ENCODE assay signal across 1 cellular context in the genomic region with DNA sequence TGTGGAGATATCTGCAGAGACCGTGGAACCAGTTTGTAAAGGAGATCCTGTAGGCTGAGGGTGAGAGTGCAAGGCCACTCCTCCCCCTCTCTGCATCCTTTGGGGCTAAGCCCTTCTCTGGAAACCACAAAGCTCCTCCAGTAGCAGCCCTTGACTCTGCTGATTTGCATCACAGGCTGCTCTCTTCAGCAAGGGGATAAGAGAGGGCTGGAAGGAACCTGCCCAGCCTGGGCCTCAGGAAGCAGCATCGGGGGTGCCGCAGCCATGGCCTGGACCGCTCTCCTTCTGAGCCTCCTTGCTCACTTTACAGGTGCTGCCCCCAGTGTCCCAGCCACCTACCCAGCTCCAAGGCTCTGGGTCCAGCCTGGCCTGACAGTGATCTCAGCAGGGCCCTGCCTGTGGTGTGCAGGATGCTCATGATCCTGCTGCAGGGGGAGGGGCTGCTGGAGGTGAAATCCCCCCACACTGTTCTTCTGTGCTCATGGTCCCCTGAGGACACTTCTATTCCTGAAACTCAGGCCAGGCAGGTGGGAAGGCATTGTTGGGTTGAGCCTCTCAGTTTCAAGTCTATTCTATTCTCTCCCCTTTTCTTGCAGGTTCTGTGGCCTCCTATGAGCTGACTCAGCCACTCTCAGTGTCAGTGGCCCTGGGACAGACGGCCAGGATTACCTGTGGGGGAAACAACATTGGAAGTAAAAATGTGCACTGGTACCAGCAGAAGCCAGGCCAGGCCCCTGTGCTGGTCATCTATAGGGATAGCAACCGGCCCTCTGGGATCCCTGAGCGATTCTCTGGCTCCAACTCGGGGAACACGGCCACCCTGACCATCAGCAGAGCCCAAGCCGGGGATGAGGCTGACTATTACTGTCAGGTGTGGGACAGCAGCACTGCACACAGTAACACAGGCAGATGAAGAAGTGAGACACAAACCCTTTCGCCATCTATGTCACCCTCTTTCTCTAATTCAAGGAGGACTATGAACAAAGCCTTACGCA.
TF ChIP-seq lines count a peak whose summit lies in the region.

No MANE protein-coding gene starts in this region.

TF ChIP-seq in GM12878, 131 proteins besides CTCF, POLR2A, EP300 and RAD21 (continued from another document):
- TF ChIP-seq, protein P1, sequence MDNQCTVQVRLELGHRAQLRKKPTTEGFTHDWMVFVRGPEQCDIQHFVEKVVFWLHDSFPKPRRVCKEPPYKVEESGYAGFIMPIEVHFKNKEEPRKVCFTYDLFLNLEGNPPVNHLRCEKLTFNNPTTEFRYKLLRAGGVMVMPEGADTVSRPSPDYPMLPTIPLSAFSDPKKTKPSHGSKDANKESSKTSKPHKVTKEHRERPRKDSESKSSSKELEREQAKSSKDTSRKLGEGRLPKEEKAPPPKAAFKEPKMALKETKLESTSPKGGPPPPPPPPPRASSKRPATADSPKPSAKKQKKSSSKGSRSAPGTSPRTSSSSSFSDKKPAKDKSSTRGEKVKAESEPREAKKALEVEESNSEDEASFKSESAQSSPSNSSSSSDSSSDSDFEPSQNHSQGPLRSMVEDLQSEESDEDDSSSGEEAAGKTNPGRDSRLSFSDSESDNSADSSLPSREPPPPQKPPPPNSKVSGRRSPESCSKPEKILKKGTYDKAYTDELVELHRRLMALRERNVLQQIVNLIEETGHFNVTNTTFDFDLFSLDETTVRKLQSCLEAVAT (IDR thresholded peaks at IDR 0.05) = 0 out of 2 replicates have a peak, but pooled peaks have one; percentile 15
- TF ChIP-seq RUNX3 (IDR thresholded peaks at IDR 0.05; ENCODE audit: low read length) (no peak), SUZ12 (IDR thresholded peaks at IDR 0.05; ENCODE audit: unreplicated experiment) (no peak), CHD1 (IDR thresholded peaks at IDR 0.05; ENCODE audit: low read depth, low read length) (no peak), IKZF1 (conservative IDR thresholded peaks at IDR 0.05) (peak; percentile 54; the same call in 1 of the 2 replicates), NBN (IDR thresholded peaks at IDR 0.05) (no peak), IKZF2 (IDR thresholded peaks at IDR 0.05) (peak in 1 of 2 experiments; percentile 14; a peak in 1 of 4 replicates), KLF5 (IDR thresholded peaks at IDR 0.05; ENCODE audit: partially characterized antibody) (no peak), POU2F2 (IDR thresholded peaks at IDR 0.05; ENCODE audit: borderline replicate concordance, low read depth, low read length) (peak; percentile 22; the same call in 1 of the 3 replicates), MEF2B (IDR thresholded peaks at IDR 0.05; ENCODE audit: partially characterized antibody, poor library complexity, severe bottlenecking) (peak; percentile 40)
TF ChIP-seq in GM12878: peak in this region for 5.
